8 cellular contexts compared by ENCODE assay signal in the genomic region with DNA sequence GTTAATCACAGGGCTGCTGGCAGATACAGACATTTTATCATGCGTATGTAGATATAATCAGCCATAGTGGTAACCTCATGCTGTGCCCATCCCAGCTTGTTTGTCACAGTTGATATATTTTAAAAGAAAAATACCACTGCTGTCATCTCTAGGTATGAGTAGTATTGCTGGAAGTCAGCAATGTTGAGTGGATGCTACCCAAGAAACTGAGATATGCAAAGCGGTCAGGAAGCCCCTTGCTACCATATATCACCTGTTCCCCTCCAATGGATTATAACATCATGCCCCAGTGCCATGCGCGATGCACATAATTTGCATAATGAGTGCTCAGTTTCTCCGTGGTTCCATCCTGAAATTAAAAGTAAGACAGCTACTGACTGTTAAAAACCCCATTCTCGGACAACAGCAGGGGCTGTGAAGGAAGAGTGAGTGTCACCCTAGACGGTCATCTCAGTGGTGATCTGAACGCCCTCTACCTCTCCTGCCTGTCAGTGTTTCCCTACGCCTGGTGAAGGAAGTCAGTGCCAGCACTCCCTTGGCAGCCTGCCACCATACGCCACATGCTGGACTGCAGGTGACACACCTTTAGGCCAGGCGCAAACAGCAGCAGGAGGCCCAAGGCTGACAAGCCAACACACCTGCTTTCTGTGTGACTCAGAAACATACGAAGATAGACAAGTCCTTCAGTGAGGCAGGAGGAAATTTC. TPM values are rescaled to one million over a fixed set of nuclear protein-coding genes. Genes with fewer than 3 reads are reported as not detected.
DNase-seq lines count a peak whose midpoint lies in the region; ATAC-seq and TF ChIP-seq lines count a peak whose summit lies in the region.

No MANE protein-coding gene starts in this region.

- ATAC-seq in GM21390 (IDR thresholded peaks at IDR 0.05; ENCODE audit: unreplicated experiment) (peak; percentile 66), sciatic nerve (no peak)

- peaks cover 0 to 12% of the 10 kb centered on the region in 2 donors for H3K4me1 ChIP-seq in esophagus (ENCODE audit: control insufficient read depth in 2 of 2, insufficient read depth in 2 of 2, low read length in 1 of 2)
- peaks cover 4 to 6% of the 10 kb centered on the region in 2 donors for H3K4me1 ChIP-seq in thyroid gland

- H3K27me3 Mint-ChIP-seq in T-helper 2 cell treated with Interferon-gamma antibody and Interleukin-4, amounts not matched to agents 5 μg/mL and 100 μg/mL, for 36 hours (ENCODE audit: low read depth), result no peaks in the 10 kb centered on the region

- H3K27ac ChIP-seq in esophagus (ENCODE audit: low read depth in 2 of 2, low read length in 1 of 2), result peak overlapping the region; percentile 63 to 84
- peak overlapping the region in 2 of 3 donors; percentile 3 to 58 for H3K27ac ChIP-seq in thyroid gland

- intact Hi-C loops in thyroid gland (cut with DNase I), result loop anchor here (10.0 kb wide), 1 partner anchor 64 kb away; no protein-coding TSS in a partner anchor
- intact Hi-C loops in sciatic nerve (cut with DNase I), result no loop called here
- intact Hi-C loops in cardiac septum (cut with DNase I), result no loop called here

- WGBS in esophagus, 2 donors, result 59 to 61% methylated on average over 12 of the region's 12 CpGs
- WGBS in thyroid gland, 2 donors, result 52 to 65% methylated on average over 11 of the region's 12 CpGs

- peak overlapping the region; percentile 98 for H3K4me3 Mint-ChIP-seq in T-helper 2 cell treated with Interferon-gamma antibody and Interleukin-4, amounts not matched to agents 5 μg/mL and 100 μg/mL, for 36 hours

- H3K36me3 ChIP-seq in GM06990 (ENCODE audit: control insufficient read depth, insufficient read depth, low read length), result peaks cover 10% of the 10 kb centered on the region
- H3K36me3 ChIP-seq in esophagus (ENCODE audit: control insufficient read depth in 2 of 2, insufficient read depth in 2 of 2, low read length in 1 of 2), result peaks cover 0 to 5% of the 10 kb centered on the region in 2 donors
- peaks cover 0 to 2% of the 10 kb centered on the region in 2 donors for H3K36me3 ChIP-seq in thyroid gland

- H3K27me3 ChIP-seq in GM06990 (replicated peaks; ENCODE audit: control insufficient read depth, insufficient read depth, low read length) (no peaks in the 10 kb centered on the region), esophagus (ENCODE audit: control insufficient read depth in 1 of 2, insufficient read depth in 2 of 2, low read length in 2 of 2) (no peaks in the 10 kb centered on the region), thyroid gland (no peaks in the 10 kb centered on the region)

- H3K4me3 ChIP-seq in GM06990 (replicated peaks; ENCODE audit: low read depth, low read length) (peak overlapping the region; percentile 72), esophagus (ENCODE audit: low read depth in 1 of 2, low read length in 2 of 2) (no peak overlapping the region), thyroid gland (replicated peaks in 1 of 3) (no peak overlapping the region)

- peaks cover 69% of the 10 kb centered on the region for H3K36me3 Mint-ChIP-seq in T-helper 2 cell treated with Interferon-gamma antibody and Interleukin-4, amounts not matched to agents 5 μg/mL and 100 μg/mL, for 36 hours (ENCODE audit: low read depth)

- no peak for TF ChIP-seq POLR2A in thyroid gland (IDR thresholded peaks at IDR 0.05)

- DNase-seq in GM06990 (ENCODE audit: extremely low read depth, insufficient read length) (peak; percentile 81), HPDE6-E6E7 (ENCODE audit: extremely low spot score) (peak; percentile 77), thyroid gland (peak; percentile 97 to 98), sciatic nerve (ENCODE audit: low spot score) (no peak), cardiac septum (ENCODE audit: low spot score) (no peak)
- DNase-seq in T-helper 2 cell treated with Interferon-gamma antibody and Interleukin-4, amounts not matched to agents 5 μg/mL and 100 μg/mL, for 36 hours (ENCODE audit: low spot score), result no peak

- TF ChIP-seq CTCF in GM06990 (IDR thresholded peaks at IDR 0.05; ENCODE audit: insufficient read depth, low read length, poor library complexity, severe bottlenecking), result no peak
- peak in 3 of 6 experiments; percentile 27 to 42 (median 29) for TF ChIP-seq CTCF in thyroid gland (IDR thresholded peaks at IDR 0.05)

- no peaks in the 10 kb centered on the region for H3K9me3 ChIP-seq in esophagus (ENCODE audit: control insufficient read depth in 2 of 2, insufficient read depth in 1 of 2, low read depth in 1 of 2, low read length in 1 of 2)
- H3K9me3 ChIP-seq in thyroid gland, result no peaks in the 10 kb centered on the region

- peaks cover 46% of the 10 kb centered on the region for H3K4me1 Mint-ChIP-seq in T-helper 2 cell treated with Interferon-gamma antibody and Interleukin-4, amounts not matched to agents 5 μg/mL and 100 μg/mL, for 36 hours (ENCODE audit: low read depth)

- H3K9me3 Mint-ChIP-seq in T-helper 2 cell treated with Interferon-gamma antibody and Interleukin-4, amounts not matched to agents 5 μg/mL and 100 μg/mL, for 36 hours, result no peaks in the 10 kb centered on the region

- peak overlapping the region; percentile 10 for H3K27ac Mint-ChIP-seq in T-helper 2 cell treated with Interferon-gamma antibody and Interleukin-4, amounts not matched to agents 5 μg/mL and 100 μg/mL, for 36 hours

RNA-seq across cellular contexts. Expression of a gene that starts 2.7 kb away (rescaled TPM):
- polyA plus RNA-seq in esophagus, result 10 to 100 TPM; 22.9 to 23.9 TPM
- total RNA-seq in thyroid gland (10 to 100 TPM; 20.5 to 53.1 (median 21.4) TPM), sciatic nerve (25.5 TPM), cardiac septum (7.2 TPM)

RNA-seq across cellular contexts. Expression of a gene that starts 39.2 kb away (rescaled TPM):
- 1 to 10 TPM; 4.5 to 7.2 TPM for polyA plus RNA-seq in esophagus
- 10 to 100 TPM in 1 of 4 donors, 1 to 10 TPM in 3; 6.6 to 11.0 (median 7.8) TPM for total RNA-seq in thyroid gland
- 43.3 TPM for total RNA-seq in sciatic nerve
- 14.4 TPM for total RNA-seq in cardiac septum

RNA-seq across cellular contexts. Expression of a gene that starts 55.9 kb away (rescaled TPM):
- polyA plus RNA-seq in esophagus, result 10 to 100 TPM in 1 of 2 donors, 1 to 10 TPM in 1; 9.0 to 14.1 TPM
- 10 to 100 TPM; 37.0 to 51.2 (median 42.4) TPM for total RNA-seq in thyroid gland
- total RNA-seq in sciatic nerve, result 61.7 TPM
- 29.5 TPM for total RNA-seq in cardiac septum

Comparison
In these comparisons a context has a peak if more than half of its experiments do, and no peak if none do; other contexts are left out.
1. DNase-seq: peak in GM06990 (single experiment), HPDE6-E6E7 (single experiment) and thyroid gland (2 of 2); none in T-helper 2 cell treated with Interferon-gamma antibody and Interleukin-4, amounts not matched to agents 5 μg/mL and 100 μg/mL, for 36 hours (single experiment), sciatic nerve (single experiment) and cardiac septum (single experiment).